ENCODE assay signal across 18 cellular contexts in the genomic region with DNA sequence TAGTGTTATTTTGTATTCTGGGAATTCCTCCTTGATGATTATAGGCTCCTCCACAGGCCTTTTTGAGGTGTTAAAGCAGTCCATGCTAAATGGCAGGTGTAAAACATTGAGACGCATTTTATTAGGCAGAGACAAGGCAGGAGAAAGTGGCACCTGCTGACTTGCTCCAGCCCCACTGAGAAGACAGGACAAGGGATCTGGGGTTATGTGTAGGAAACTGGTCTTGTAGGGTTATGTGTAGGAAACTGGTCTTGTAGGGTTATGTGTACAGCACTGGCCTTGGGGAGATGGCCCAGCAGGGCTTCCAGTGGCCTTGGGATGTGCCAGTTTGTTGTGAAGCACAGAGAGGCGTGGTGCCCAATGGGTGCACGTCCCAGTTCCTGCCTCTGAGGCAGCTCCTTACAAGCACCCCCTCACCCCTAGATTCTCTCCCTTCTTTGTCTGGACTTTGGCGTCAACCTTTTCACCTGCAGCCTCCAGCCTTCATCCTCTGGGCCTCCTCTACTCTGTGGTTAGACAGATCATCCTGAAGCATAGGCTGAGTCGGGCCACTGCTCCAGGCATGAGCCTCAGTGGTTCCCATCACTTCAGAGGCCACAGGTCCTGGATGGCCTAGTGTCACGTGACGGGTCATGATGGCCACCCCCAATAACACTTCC. TPM values are rescaled to one million over a fixed set of nuclear protein-coding genes. Genes with fewer than 3 reads are reported as not detected.
DNase-seq lines count a peak whose midpoint lies in the region; ATAC-seq, FAIRE-seq and TF ChIP-seq lines count a peak whose summit lies in the region.
"Had no signal": no experiment of that assay in that cellular context is flagged by ENCODE, and none has a peak within 500 bp of the region (broad histone marks: within the 10 kb centered on the region; RNA-seq: fewer than 3 reads in every experiment).

No MANE protein-coding gene starts in this region.

- no peaks in the 10 kb centered on the region for H3K9me3 Mint-ChIP-seq in activated T-helper 17 cell treated with anti-CD3 and anti-CD28 coated beads, Interleukin-2, amount 50 U/mL, for 72 hours
- H3K9me3 Mint-ChIP-seq: H9 had no signal

- no peaks in the 10 kb centered on the region for H3K36me3 ChIP-seq in colonic mucosa
- peaks cover 11 to 14% of the 10 kb centered on the region in 2 experiments; a peak in 4 of 5 replicates for H3K36me3 ChIP-seq in HepG2 (replicated peaks in 1 of 2; ENCODE audit: control insufficient read depth in 1 of 2, insufficient read depth in 2 of 2, low read length in 2 of 2)
- H3K36me3 ChIP-seq in muscle layer of duodenum (ENCODE audit: control insufficient read depth in 1 of 2, insufficient read depth in 2 of 2, low read length in 2 of 2) = no peaks in the 10 kb centered on the region
- H3K36me3 ChIP-seq in sigmoid colon = no peaks in the 10 kb centered on the region
- H3K36me3 ChIP-seq: BLaER1 had no signal

- no peak overlapping the region for H3K4me2 ChIP-seq in A549
- H3K4me2 ChIP-seq in HepG2 (ENCODE audit: low read depth, low read length) = peak overlapping the region; percentile 90
- H3K4me2 ChIP-seq: BLaER1 had no signal

- H3K4me1 Mint-ChIP-seq in activated T-helper 17 cell treated with anti-CD3 and anti-CD28 coated beads, Interleukin-2, amount 50 U/mL, for 72 hours = no peaks in the 10 kb centered on the region

- no peak overlapping the region for H3K4me3 ChIP-seq in A549
- no peak overlapping the region for H3K4me3 ChIP-seq in colonic mucosa
- no peak overlapping the region; a peak in 1 of 6 replicates for H3K4me3 ChIP-seq in HepG2 (replicated peaks in 1 of 3; ENCODE audit: insufficient read depth in 1 of 3, low read depth in 2 of 3, low read length in 3 of 3)
- H3K4me3 ChIP-seq in muscle layer of duodenum (ENCODE audit: low read depth in 1 of 2, low read length in 2 of 2) = no peak overlapping the region
- no peak overlapping the region for H3K4me3 ChIP-seq in sigmoid colon
- H3K4me3 ChIP-seq: BLaER1, GM12878 had no signal

- peak overlapping the region in 1 of 2 donors; percentile 67 for H3K9ac ChIP-seq in colonic mucosa (ENCODE audit: low read depth in 2 of 2, low read length in 2 of 2)
- H3K9ac ChIP-seq in HepG2 (ENCODE audit: insufficient read depth, low read depth, low read length) = peak overlapping the region; percentile 23
- H3K9ac ChIP-seq: BLaER1 had no signal

- H3K27ac ChIP-seq in A549 (no peak overlapping the region), colonic mucosa (peak overlapping the region; percentile 67), HepG2 (ENCODE audit: extremely low read length, insufficient read depth, low read length) (peak overlapping the region; percentile 83), muscle layer of duodenum (ENCODE audit: low read length) (peak overlapping the region; percentile 14), sigmoid colon (no peak overlapping the region)
- H3K27ac ChIP-seq: 22Rv1, BLaER1 had no signal

- H3K27me3 ChIP-seq in colonic mucosa = no peaks in the 10 kb centered on the region
- H3K27me3 ChIP-seq in HepG2 (ENCODE audit: control insufficient read depth in 1 of 2, insufficient read depth in 2 of 2, low read length in 2 of 2) = no peaks in the 10 kb centered on the region; a peak in 1 of 5 replicates
- H3K27me3 ChIP-seq in muscle layer of duodenum (ENCODE audit: low read depth, low read length) = no peaks in the 10 kb centered on the region
- no peaks in the 10 kb centered on the region for H3K27me3 ChIP-seq in sigmoid colon
- H3K27me3 ChIP-seq: BLaER1 had no signal

- in situ Hi-C loops in HepG2 (cut with HindIII; ENCODE audit: extremely low pct_ligation_motif_present, low pct_unique_long_range_greater_than_20kb) = no loop called here

- ATAC-seq in A549 = no peak; a peak in 1 of 6 replicates
- ATAC-seq in HepG2 = peak; percentile 2
- no peak for ATAC-seq in activated T-helper 17 cell treated with anti-CD3 and anti-CD28 coated beads, Interleukin-2, amount 50 U/mL, for 72 hours (replicated peaks)
- ATAC-seq: GM12878 had no signal

- H3K27me3 Mint-ChIP-seq in activated T-helper 17 cell treated with anti-CD3 and anti-CD28 coated beads, Interleukin-2, amount 50 U/mL, for 72 hours = peaks cover 17% of the 10 kb centered on the region

- H3K27ac Mint-ChIP-seq in activated T-helper 17 cell treated with anti-CD3 and anti-CD28 coated beads, Interleukin-2, amount 50 U/mL, for 72 hours = no peak overlapping the region

- DNase-seq in A549 (ENCODE audit: low read depth in 1 of 2, low spot score in 1 of 2) (no peak), colonic mucosa (no peak), HepG2 (ENCODE audit: low spot score) (no peak), NCI-H1930 (lab: John Stamatoyannopoulos, UW) (no peak), sigmoid colon (no peak), GM19239 (ENCODE audit: insufficient read length, low spot score) (no peak)
- DNase-seq: AML-193; CD4-positive, CD25-positive, alpha-beta regulatory T cell; DMS79; GOT3; H9 had no signal

- TF ChIP-seq RAD21 in A549 (conservative IDR thresholded peaks at IDR 0.05 in 1 of 2, IDR thresholded peaks at IDR 0.05 in 1 of 2) (no peak), HepG2 (CRISPR knock-in tag; IDR thresholded peaks at IDR 0.05) (no peak)

- H3K4me1 ChIP-seq in A549 (no peaks in the 10 kb centered on the region), colonic mucosa (peaks cover 11% of the 10 kb centered on the region), HepG2 (ENCODE audit: insufficient read depth, low read length) (peaks cover 91% of the 10 kb centered on the region), muscle layer of duodenum (ENCODE audit: control insufficient read depth in 1 of 2, insufficient read depth in 2 of 2, low read length in 2 of 2) (no peaks in the 10 kb centered on the region), sigmoid colon (no peaks in the 10 kb centered on the region)
- H3K4me1 ChIP-seq: BLaER1 had no signal

- BruUV-seq in HepG2 (replicated peaks; lab: Mats Ljungman, UMichigan) = no TSS peak

- TF ChIP-seq CTCF in A549 (IDR thresholded peaks at IDR 0.05) = no peak
- TF ChIP-seq CTCF in colonic mucosa (IDR thresholded peaks at IDR 0.05) = no peak
- TF ChIP-seq CTCF in HepG2 (CRISPR knock-in tag; IDR thresholded peaks at IDR 0.05) = no peak
- no peak for TF ChIP-seq CTCF in sigmoid colon (IDR thresholded peaks at IDR 0.05)

- no peaks in the 10 kb centered on the region for H3K9me3 ChIP-seq in A549
- H3K9me3 ChIP-seq in colonic mucosa = no peaks in the 10 kb centered on the region
- H3K9me3 ChIP-seq in HepG2 (ENCODE audit: low read length) = no peaks in the 10 kb centered on the region
- H3K9me3 ChIP-seq in muscle layer of duodenum (ENCODE audit: control insufficient read depth in 1 of 2, low read length in 2 of 2) = no peaks in the 10 kb centered on the region
- no peaks in the 10 kb centered on the region for H3K9me3 ChIP-seq in sigmoid colon
- H3K9me3 ChIP-seq: BLaER1 had no signal

- no peaks in the 10 kb centered on the region for H3K36me3 Mint-ChIP-seq in activated T-helper 17 cell treated with anti-CD3 and anti-CD28 coated beads, Interleukin-2, amount 50 U/mL, for 72 hours (ENCODE audit: low read depth)
- H3K36me3 Mint-ChIP-seq: CD4-positive, CD25-positive, alpha-beta regulatory T cell had no signal

- H2AFZ ChIP-seq in HepG2 (ENCODE audit: low read length) = no peak overlapping the region

- CTCF ChIA-PET in A549 (lab: Yijun Ruan, JAX) (no interaction called here), HepG2 (lab: Yijun Ruan, JAX; ENCODE audit: low intra/inter-chr PET ratio, low total read pairs) (no interaction called here)

- no peak overlapping the region for H3K4me3 Mint-ChIP-seq in activated T-helper 17 cell treated with anti-CD3 and anti-CD28 coated beads, Interleukin-2, amount 50 U/mL, for 72 hours
- H3K4me3 Mint-ChIP-seq: CD4-positive, CD25-positive, alpha-beta regulatory T cell; H9 had no signal

- 29% methylated on average over 7 of the region's 7 CpGs for WGBS in A549 (ENCODE audit: missing lambda C conversion rate)
- WGBS in HepG2 (ENCODE audit: low lambda C conversion rate) = 78% methylated on average over 7 of the region's 7 CpGs
- 65 to 84% methylated on average over 7 of the region's 7 CpGs for WGBS in sigmoid colon, 2 donors

- POLR2A ChIA-PET in A549 (lab: Yijun Ruan, JAX) (no interaction called here), HepG2 (lab: Yijun Ruan, JAX) (interaction anchor here (1.4 kb wide), 1 partner anchor 74 kb away, joined by 7 read pairs; the partner anchor contains the start of gene KRCC1)

- peaks cover 28% of the 10 kb centered on the region for H3K79me2 ChIP-seq in HepG2 (ENCODE audit: insufficient read depth, low read length)

- no peak for TF ChIP-seq POLR2A in A549 (IDR thresholded peaks at IDR 0.05; ENCODE audit: low read length)
- TF ChIP-seq POLR2A in HepG2 (IDR thresholded peaks at IDR 0.05; ENCODE audit: insufficient read depth in 1 of 2, low read depth in 2 of 2, low read length in 2 of 2) = no peak
- no peak for TF ChIP-seq POLR2A in sigmoid colon (IDR thresholded peaks at IDR 0.05)

- peaks cover 32% of the 10 kb centered on the region for H4K20me1 ChIP-seq in HepG2 (ENCODE audit: insufficient read depth, low read length)
- H4K20me1 ChIP-seq: BLaER1 had no signal

- no peak for TF ChIP-seq EP300 in A549 (IDR thresholded peaks at IDR 0.05)
- 0 out of 4 replicates have a peak, but pooled peaks of 1 of the 2 experiments have one; percentile 1 for TF ChIP-seq EP300 in HepG2 (IDR thresholded peaks at IDR 0.05; ENCODE audit: low read depth in 2 of 2, low read length in 2 of 2)
- TF ChIP-seq EP300 in HepG2 (CRISPR knock-in tag; IDR thresholded peaks at IDR 0.05; ENCODE audit: borderline replicate concordance) = no peak
- no peak for TF ChIP-seq EP300 in sigmoid colon (IDR thresholded peaks at IDR 0.05)

- intact Hi-C loops in colonic mucosa (cut with DNase I) (no loop called here), HepG2 (cut with micrococcal nuclease; ENCODE audit: unreplicated experiment) (loop anchor here (1.0 to 5.0 kb wide), 3 partner anchors 11 to 111 kb away; partner anchors contain the start of gene RNU2-63P), sigmoid colon (cut with DNase I) (no loop called here)

- FAIRE-seq in A549 (lab: Jason Lieb, UNC) = no peak
- FAIRE-seq in HepG2 (lab: Jason Lieb, UNC) = no peak
- FAIRE-seq in GM19239 (lab: Jason Lieb, UNC) = no peak
- FAIRE-seq: GM12878, GM18507 had no signal

RNA-seq across cellular contexts. Expression of gene FABP1, which starts 0.9 kb away (rescaled TPM):
- polyA plus RNA-seq in A549 (2011; rRNA removed) = not detected in 2 replicates
- not detected in 2 replicates for polyA plus RNA-seq in A549 (2012; cell fraction: cytosol; rRNA removed)
- polyA plus RNA-seq in A549 (2012; cell fraction: nucleus; rRNA removed) = not detected in 2 replicates
- not detected in 3 replicates for polyA plus RNA-seq in A549 (2017; fragmentation: RNase III; extraction: RNeasy Plus Mini Kit Qiagen cat#74134 plus additional on column Dnase treatment)
- polyA minus RNA-seq in A549 (2011; rRNA and poly(A)+ RNA removed) = not detected in 2 replicates
- 1,000 to 10,000 TPM; 2,582 to 2,822 TPM for total RNA-seq in colonic mucosa
- total RNA-seq in HepG2 (2016; rRNA removed; fragmentation: Illumina TruSeq; extraction: Trizol) = 644 and 930 TPM in 2 replicates
- total RNA-seq in HepG2 (2016; cell fraction: cytosol; rRNA removed; fragmentation: Illumina TruSeq; extraction: Trizol; ENCODE audit: low read depth) = 281 and 361 TPM in 2 replicates
- 658 and 997 TPM in 2 replicates for total RNA-seq in HepG2 (2016; cell fraction: insoluble cytoplasmic fraction; rRNA removed; fragmentation: Illumina TruSeq; extraction: Trizol)
- 241 and 301 TPM in 2 replicates for total RNA-seq in HepG2 (2016; cell fraction: membrane; rRNA removed; fragmentation: Illumina TruSeq; extraction: Trizol)
- total RNA-seq in HepG2 (2016; cell fraction: nucleus; rRNA removed; fragmentation: Illumina TruSeq; extraction: Trizol) = 195 and 218 TPM in 2 replicates
- polyA plus RNA-seq in HepG2 (2011; rRNA removed) = 1,478 and 1,608 TPM in 2 replicates
- polyA plus RNA-seq in HepG2 (2011; cell fraction: cytosol; rRNA removed) = 1,357 and 2,069 TPM in 2 replicates
- 273 and 414 TPM in 2 replicates for polyA plus RNA-seq in HepG2 (2011; cell fraction: nucleus; rRNA removed)
- polyA plus RNA-seq in HepG2 (2012) = 2,038 and 4,995 TPM in 2 replicates
- polyA plus RNA-seq in HepG2 (2016; cell fraction: cytosol; fragmentation: Illumina TruSeq; extraction: Trizol; ENCODE audit: low read depth) = 515 and 788 TPM in 2 replicates
- polyA plus RNA-seq in HepG2 (2016; cell fraction: insoluble cytoplasmic fraction; fragmentation: Illumina TruSeq; extraction: Trizol; ENCODE audit: low read depth) = 1,913 and 2,232 TPM in 2 replicates
- polyA plus RNA-seq in HepG2 (2016; cell fraction: membrane; fragmentation: Illumina TruSeq; extraction: Trizol; ENCODE audit: low read depth) = 370 and 531 TPM in 2 replicates
- 669 and 685 TPM in 2 replicates for polyA plus RNA-seq in HepG2 (2016; cell fraction: nucleus; fragmentation: Illumina TruSeq; extraction: Trizol; ENCODE audit: insufficient read depth, low read depth)
- 148 TPM in 1 of 2 replicates, not detected in the other for polyA minus RNA-seq in HepG2 (2011; rRNA and poly(A)+ RNA removed; ENCODE audit: low replicate concordance)
- polyA minus RNA-seq in HepG2 (2011; cell fraction: cytosol; rRNA and poly(A)+ RNA removed) = 423 and 495 TPM in 2 replicates
- 182 and 351 TPM in 2 replicates for polyA minus RNA-seq in HepG2 (2011; cell fraction: nucleus; rRNA and poly(A)+ RNA removed)
- total RNA-seq in sigmoid colon = 1 to 10 TPM in 1 of 4 donors, not detected in 3; 5.4 TPM
- over 10,000 TPM in 1 of 3 donors, 1,000 to 10,000 TPM in 2; 7,344 to 26,931 (median 8,536) TPM for polyA plus RNA-seq in sigmoid colon
- total RNA-seq in activated T-helper 17 cell treated with anti-CD3 and anti-CD28 coated beads, Interleukin-2, amount 50 U/mL, for 72 hours = not detected
- total RNA-seq: CD4-positive, CD25-positive, alpha-beta regulatory T cell; G401; GM12878; H9 had no signal
- polyA plus RNA-seq: CD4-positive, CD25-positive, alpha-beta regulatory T cell; GM12878 had no signal

RNA-seq across cellular contexts. Expression of gene THNSL2, which starts 41.4 kb away (rescaled TPM):
- polyA plus RNA-seq in A549 (2011; rRNA removed) (0.04 and 0.10 TPM in 2 replicates), A549 (2017; fragmentation: RNase III; extraction: RNeasy Plus Mini Kit Qiagen cat#74134 plus additional on column Dnase treatment) (not detected in 3 replicates), HepG2 (2011; rRNA removed) (not detected in 2 replicates), sigmoid colon (10 to 100 TPM in 2 of 3 donors, 1 to 10 TPM in 1; 9.9 to 23.4 (median 16.6) TPM)
- not detected in 2 replicates for polyA plus RNA-seq in A549 (2012; cell fraction: cytosol; rRNA removed)
- not detected in 2 replicates for polyA plus RNA-seq in A549 (2012; cell fraction: nucleus; rRNA removed)
- polyA minus RNA-seq in A549 (2011; rRNA and poly(A)+ RNA removed) = 0.05 TPM in 1 of 2 replicates, not detected in the other
- total RNA-seq in colonic mucosa (10 to 100 TPM; 17.5 to 23.3 TPM), HepG2 (2016; rRNA removed; fragmentation: Illumina TruSeq; extraction: Trizol) (not detected in 2 replicates), sigmoid colon (10 to 100 TPM in 3 of 4 donors, 1 to 10 TPM in 1; 2.5 to 32.4 (median 28.5) TPM)
- not detected in 2 replicates for total RNA-seq in HepG2 (2016; cell fraction: cytosol; rRNA removed; fragmentation: Illumina TruSeq; extraction: Trizol; ENCODE audit: low read depth)
- not detected in 2 replicates for total RNA-seq in HepG2 (2016; cell fraction: insoluble cytoplasmic fraction; rRNA removed; fragmentation: Illumina TruSeq; extraction: Trizol)
- not detected in 2 replicates for total RNA-seq in HepG2 (2016; cell fraction: membrane; rRNA removed; fragmentation: Illumina TruSeq; extraction: Trizol)
- total RNA-seq in HepG2 (2016; cell fraction: nucleus; rRNA removed; fragmentation: Illumina TruSeq; extraction: Trizol) = not detected in 2 replicates
- not detected in 2 replicates for polyA plus RNA-seq in HepG2 (2011; cell fraction: cytosol; rRNA removed)
- polyA plus RNA-seq in HepG2 (2011; cell fraction: nucleus; rRNA removed) = not detected in 2 replicates
- not detected in 2 replicates for polyA plus RNA-seq in HepG2 (2012)
- not detected in 2 replicates for polyA plus RNA-seq in HepG2 (2016; cell fraction: cytosol; fragmentation: Illumina TruSeq; extraction: Trizol; ENCODE audit: low read depth)
- polyA plus RNA-seq in HepG2 (2016; cell fraction: insoluble cytoplasmic fraction; fragmentation: Illumina TruSeq; extraction: Trizol; ENCODE audit: low read depth) = not detected in 2 replicates
- not detected in 2 replicates for polyA plus RNA-seq in HepG2 (2016; cell fraction: membrane; fragmentation: Illumina TruSeq; extraction: Trizol; ENCODE audit: low read depth)
- polyA plus RNA-seq in HepG2 (2016; cell fraction: nucleus; fragmentation: Illumina TruSeq; extraction: Trizol; ENCODE audit: insufficient read depth, low read depth) = not detected in 2 replicates
- not detected in 2 replicates for polyA minus RNA-seq in HepG2 (2011; rRNA and poly(A)+ RNA removed; ENCODE audit: low replicate concordance)
- not detected in 2 replicates for polyA minus RNA-seq in HepG2 (2011; cell fraction: cytosol; rRNA and poly(A)+ RNA removed)
- polyA minus RNA-seq in HepG2 (2011; cell fraction: nucleus; rRNA and poly(A)+ RNA removed) = not detected in 2 replicates
- total RNA-seq in activated T-helper 17 cell treated with anti-CD3 and anti-CD28 coated beads, Interleukin-2, amount 50 U/mL, for 72 hours = 1 to 10 TPM in 1 of 2 donors, under 1 TPM in 1; 0.58 to 4.5 TPM
- total RNA-seq: G401 had no signal
- polyA plus RNA-seq: GM12878 had no signal

Comparison
In these comparisons a context has a peak if more than half of its experiments do, and no peak if none do; other contexts are left out.
1. H3K27ac ChIP-seq: peak in colonic mucosa (single experiment), HepG2 (single experiment) and muscle layer of duodenum (single experiment); none in A549 (0 of 2) and sigmoid colon (0 of 4).
2. RNA of gene FABP1, which starts 0.9 kb away (total RNA-seq): 2,582 to 2,822 TPM in colonic mucosa and 195 to 997 TPM in HepG2; 5.4 TPM in sigmoid colon and not detected in activated T-helper 17 cell treated with anti-CD3 and anti-CD28 coated beads, Interleukin-2, amount 50 U/mL, for 72 hours; every median in the first group is over 10 times any median in the second.
3. Of the 38 proteins assayed by ChIP-seq in both HepG2 and A549: peak only in HepG2: EHMT2, PHF8 and SMC3; only in A549: USF2; in both: none; in neither: 33; mixed calls (peak in some experiments, not most) for 1.